ENCODE assay signal across 8 cellular contexts in the genomic region with DNA sequence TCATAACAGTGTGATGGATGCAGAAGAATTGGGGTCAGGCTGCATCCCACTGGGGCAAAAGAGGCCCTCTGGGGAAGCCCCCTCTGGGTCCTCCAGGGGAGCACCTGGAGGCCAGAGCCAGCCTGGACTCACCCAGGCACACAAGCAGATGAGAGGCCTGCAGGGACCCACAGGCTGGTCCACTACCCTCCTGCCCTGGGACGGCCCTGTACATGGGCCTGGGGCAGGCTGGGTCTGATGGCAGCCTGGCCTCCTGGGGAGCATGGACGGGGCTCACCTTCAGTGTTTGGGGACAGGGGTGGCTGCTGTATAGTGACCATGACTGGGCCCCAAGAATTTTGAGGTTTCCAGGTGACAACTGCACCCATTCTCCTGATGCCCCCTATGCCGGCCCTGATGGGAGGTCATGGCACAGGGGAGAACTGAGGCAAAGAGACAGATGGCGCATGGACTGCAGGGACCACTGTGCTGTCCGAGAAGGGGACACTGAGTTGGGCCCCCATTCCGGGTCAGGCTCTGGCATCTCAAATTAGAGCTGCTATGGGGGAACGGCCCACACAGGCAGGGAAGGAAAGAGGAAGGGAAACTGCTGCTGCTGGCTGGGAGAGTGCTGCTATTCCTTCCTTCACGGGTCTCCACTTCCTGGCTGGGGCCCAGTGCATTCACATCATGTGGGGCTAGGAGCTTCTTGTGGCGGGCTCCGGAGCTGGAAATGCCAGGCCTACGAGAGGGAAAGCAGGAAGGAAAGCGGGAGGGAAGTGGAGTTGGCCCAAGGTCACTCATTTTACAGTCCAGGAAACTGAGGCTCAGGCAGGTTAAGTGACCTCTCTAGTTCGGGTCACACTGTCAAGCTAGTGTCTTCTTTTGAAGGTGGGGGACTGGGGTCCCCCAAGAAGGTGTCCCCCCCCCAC. TPM values are rescaled to one million over a fixed set of nuclear protein-coding genes. Genes with fewer than 3 reads are reported as not detected.
A peak's percentile ranks its signal among the peaks of the same experiment; 100 is the strongest.
DNase-seq lines count a peak whose midpoint lies in the region; TF ChIP-seq lines count a peak whose summit lies in the region.

No MANE protein-coding gene starts in this region.

- H3K27me3 ChIP-seq in Peyer's patch (no peaks in the 10 kb centered on the region), dorsolateral prefrontal cortex (no peaks in the 10 kb centered on the region), transverse colon (no peaks in the 10 kb centered on the region)

- TF ChIP-seq EP300 in transverse colon (IDR thresholded peaks at IDR 0.05; ENCODE audit: low read depth): no peak

- H3K9me3 ChIP-seq in Peyer's patch: no peaks in the 10 kb centered on the region
- peaks cover 10% of the 10 kb centered on the region for H3K9me3 ChIP-seq in mesodermal cell (ENCODE audit: control insufficient read depth, low read length)
- no peaks in the 10 kb centered on the region for H3K9me3 ChIP-seq in transverse colon

- no peaks in the 10 kb centered on the region for H3K36me3 ChIP-seq in Peyer's patch
- H3K36me3 ChIP-seq in mesodermal cell (ENCODE audit: control insufficient read depth, insufficient read depth, low read length): no peaks in the 10 kb centered on the region
- no peaks in the 10 kb centered on the region for H3K36me3 ChIP-seq in transverse colon

- TF ChIP-seq CTCF in Peyer's patch (IDR thresholded peaks at IDR 0.05) (no peak), dorsolateral prefrontal cortex (IDR thresholded peaks at IDR 0.05 in 54 of 56, conservative IDR thresholded peaks at IDR 0.05 in 2 of 56; ENCODE audit: low read depth in 1 of 56, partially characterized antibody in 56 of 56) (no peak), transverse colon (IDR thresholded peaks at IDR 0.05) (no peak)

- in situ Hi-C loops in transverse colon (cut with MboI; ENCODE audit: low pct_ligation_motif_present in 1 of 4, low pct_unique_long_range_greater_than_20kb in 1 of 4, low sequenced_read_pairs in 3 of 4): no loop called here

- peak overlapping the region; percentile 44 to 100 (median 60) for H3K4me3 ChIP-seq in Peyer's patch
- H3K4me3 ChIP-seq in dorsolateral prefrontal cortex: peak overlapping the region in 58 of 59 donors; percentile 41 to 100 (median 66)
- peak overlapping the region; percentile 35 for H3K4me3 ChIP-seq in mesodermal cell (ENCODE audit: extremely low read depth, insufficient read depth, low read length, poor library complexity, severe bottlenecking)
- H3K4me3 ChIP-seq in transverse colon: peak overlapping the region in 3 of 4 donors; percentile 35 to 52 (median 39)

- TF ChIP-seq POLR2A in Peyer's patch (IDR thresholded peaks at IDR 0.05) (no peak), transverse colon (IDR thresholded peaks at IDR 0.05) (no peak)

- peak; percentile 44 for DNase-seq in NCI-H748 (lab: John Stamatoyannopoulos, UW; ENCODE audit: unreplicated experiment)
- no peak for DNase-seq in NCI-H748 treated with DMSO at 0.1 percent for 48 hours (lab: John Stamatoyannopoulos, UW)
- peak; percentile 62 to 81 (median 80) for DNase-seq in Peyer's patch
- DNase-seq in dorsolateral prefrontal cortex: peak in 6 of 10 donors; percentile 15 to 60 (median 48)
- peak; percentile 63 for DNase-seq in transverse colon
- DNase-seq in dedifferentiated amniotic fluid mesenchymal stem cell (ENCODE audit: extremely low spot score): no peak
- no peak for DNase-seq in cortex of kidney (lab: John Stamatoyannopoulos, UW)

- 74 to 85% methylated on average over 10 to 13 of the region's 13 CpGs for WGBS in mesodermal cell (ENCODE audit: insufficient coverage in 2 of 2), 2 experiments
- WGBS in transverse colon (ENCODE audit: low coverage in 1 of 2), 2 donors: 55% methylated on average over 12 of the region's 13 CpGs; no CpG with 5 or more reads in 1 of the 2 donors

- intact Hi-C loops in dorsolateral prefrontal cortex (cut with DNase I) (loop anchor here (5.0 to 10.0 kb wide), 6 partner anchors 38 to 473 kb away; a partner anchor contains a TSS), transverse colon (cut with DNase I; ENCODE audit: low total_unique reads) (no loop called here)

- peak overlapping the region; percentile 89 to 99 (median 98) for H3K27ac ChIP-seq in Peyer's patch
- H3K27ac ChIP-seq in dorsolateral prefrontal cortex: peak overlapping the region; percentile 36 to 97 (median 92)
- peak overlapping the region; percentile 87 for H3K27ac ChIP-seq in mesodermal cell (ENCODE audit: low read depth, low read length, severe bottlenecking)
- peak overlapping the region; percentile 95 to 98 (median 96) for H3K27ac ChIP-seq in transverse colon

- H3K4me1 ChIP-seq in Peyer's patch (peaks cover 6 to 46% (median 39%) of the 10 kb centered on the region in 4 donors), mesodermal cell (ENCODE audit: control insufficient read depth, insufficient read depth, low read length, poor library complexity, severe bottlenecking) (peaks cover 16% of the 10 kb centered on the region), transverse colon (peaks cover 28 to 55% (median 33%) of the 10 kb centered on the region in 4 donors)

RNA-seq across cellular contexts. Expression of a gene that starts 1.5 kb away (rescaled TPM):
- total RNA-seq in Peyer's patch (10 to 100 TPM; 34.7 to 74.4 (median 58.9) TPM), dorsolateral prefrontal cortex (10 to 100 TPM; 22.5 to 60.7 (median 38.7) TPM), transverse colon (100 to 1,000 TPM in 2 of 4 donors, 10 to 100 TPM in 2; 16.3 to 105 (median 88.2) TPM)
- 40.9 TPM for polyA plus RNA-seq in mesodermal cell (2013, experiment 1 of 2)
- polyA plus RNA-seq in mesodermal cell (2013, experiment 2 of 2): 34.1 TPM

RNA-seq across cellular contexts. Expression of a gene that starts 36.0 kb away (rescaled TPM):
- total RNA-seq in Peyer's patch: 10 to 100 TPM in 1 of 4 donors, 1 to 10 TPM in 3; 5.5 to 21.5 (median 7.9) TPM
- total RNA-seq in dorsolateral prefrontal cortex: 1 to 10 TPM in 108 of 120 experiments, under 1 TPM in 8, not detected in 4; 0.60 to 8.7 (median 2.7) TPM
- polyA plus RNA-seq in mesodermal cell (2013, experiment 1 of 2): 2.0 TPM
- polyA plus RNA-seq in mesodermal cell (2013, experiment 2 of 2): 2.7 TPM
- 1 to 10 TPM in 2 of 4 donors, not detected in 2; 1.9 to 2.7 TPM for total RNA-seq in transverse colon

RNA-seq across cellular contexts. Expression of a gene that starts 39.5 kb away (rescaled TPM):
- total RNA-seq in Peyer's patch (10 to 100 TPM; 47.0 to 56.8 (median 54.5) TPM), dorsolateral prefrontal cortex (10 to 100 TPM; 22.7 to 61.9 (median 33.5) TPM), transverse colon (10 to 100 TPM; 29.5 to 67.7 (median 38.5) TPM)
- 60.0 TPM for polyA plus RNA-seq in mesodermal cell (2013, experiment 1 of 2)
- 48.5 TPM for polyA plus RNA-seq in mesodermal cell (2013, experiment 2 of 2)

Comparison
In these comparisons a context has a peak if more than half of its experiments do, and no peak if none do; other contexts are left out.
1. DNase-seq: peak in NCI-H748 (single experiment), Peyer's patch (3 of 3), dorsolateral prefrontal cortex (6 of 10) and transverse colon (single experiment); none in NCI-H748 treated with DMSO at 0.1 percent for 48 hours (single experiment), dedifferentiated amniotic fluid mesenchymal stem cell (single experiment) and cortex of kidney (single experiment).
2. Peak in every context shown above with its lines, with median percentiles within 50 percentile points of each other: H3K27ac ChIP-seq and H3K4me3 ChIP-seq.